Comparison of ENCODE assay signal across 22 cellular contexts in the genomic region with DNA sequence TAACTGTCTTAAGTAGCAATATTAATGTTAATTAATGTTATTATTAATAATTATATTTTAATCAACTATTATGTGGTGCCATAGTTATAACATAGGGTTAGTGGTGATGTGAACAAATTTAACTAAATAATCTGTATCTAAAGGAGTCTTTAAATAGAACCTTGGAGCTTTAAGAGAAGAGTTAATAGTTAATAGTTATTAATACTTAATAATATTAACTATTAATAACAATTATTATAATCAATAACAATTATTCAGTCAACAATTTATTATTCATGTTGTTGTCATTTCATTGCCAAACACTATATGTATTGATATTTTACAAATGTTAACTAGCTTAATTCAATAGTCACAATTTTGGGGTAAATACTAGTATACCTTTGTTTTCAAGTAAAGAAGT. TPM values are rescaled to one million over a fixed set of nuclear protein-coding genes. Genes with fewer than 3 reads are reported as not detected.
"Had no signal": no experiment of that assay in that cellular context is flagged by ENCODE, and none has a peak within 500 bp of the region (broad histone marks: within the 10 kb centered on the region; RNA-seq: fewer than 3 reads in every experiment).

No MANE protein-coding gene starts in this region.

- H3K4me1 ChIP-seq: SJSA1 had no signal

- H3K9me3 ChIP-seq: SJSA1 had no signal

- H3K4me3 ChIP-seq: SJSA1, SK-N-MC had no signal

- DNase-seq: IMR-90, Kasumi-1, MM.1S, NCI-H1092 treated with DMSO at 0.1 percent for 48 hours, NCI-H1436, NCI-H187, NCI-H2029, NCI-H2081 treated with DMSO at 0.1 percent for 48 hours, NCI-H2171, NCI-H226, NCI-H446, NCI-H510A, NCI-H524 treated with DMSO at 0.1 percent for 48 hours, NCI-H69, NCI-H774, SHP77 treated with DMSO at 0.1 percent for 48 hours had no signal

- ATAC-seq: HepG2, Right ventricle myocardium inferior had no signal

- FAIRE-seq: HepG2 had no signal

- H3K36me3 ChIP-seq: SJSA1 had no signal

- H3K27ac ChIP-seq: KMS-11, SJSA1, SK-N-MC had no signal

- H3K9ac ChIP-seq: KMS-11 had no signal

RNA-seq across cellular contexts. Expression of a gene that starts 58.2 kb away (rescaled TPM):
- total RNA-seq: HT1080 had no signal
